In genomic region chr20:64051033-64051452, GRCh38 we compare ENCODE assay signal across 19 cellular contexts. TPM values are rescaled to one million over a fixed set of nuclear protein-coding genes. Genes with fewer than 3 reads are reported as not detected.
DNase-seq lines count a peak whose midpoint lies in the region; ATAC-seq, FAIRE-seq and TF ChIP-seq lines count a peak whose summit lies in the region.
"Had no signal": no experiment of that assay in that cellular context is flagged by ENCODE, and none has a peak within 500 bp of the region (broad histone marks: within the 10 kb centered on the region; RNA-seq: fewer than 3 reads in every experiment).

No MANE protein-coding gene starts in this region.

- no peak overlapping the region for H3K14ac ChIP-seq in mesenchymal stem cell (ENCODE audit: low read length in 2 of 2)

- H4K20me1 ChIP-seq in endothelial cell of umbilical vein (replicated peaks; ENCODE audit: control insufficient read depth, extremely low read depth, insufficient read depth, low read length), result peaks cover 3% of the 10 kb centered on the region

- H3K9me3 ChIP-seq in SJSA1 (replicated peaks), result no peaks in the 10 kb centered on the region
- H3K9me3 ChIP-seq in endothelial cell of umbilical vein (replicated peaks; ENCODE audit: control insufficient read depth, insufficient read depth, low read length), result no peaks in the 10 kb centered on the region
- H3K9me3 ChIP-seq in mesenchymal stem cell (ENCODE audit: control insufficient read depth, low read length), result no peaks in the 10 kb centered on the region
- no peaks in the 10 kb centered on the region for H3K9me3 ChIP-seq in subcutaneous abdominal adipose tissue (ENCODE audit: control insufficient read depth in 5 of 5, low read length in 5 of 5)
- no peaks in the 10 kb centered on the region for H3K9me3 ChIP-seq in small intestine (ENCODE audit: control insufficient read depth, low read depth)
- H3K9me3 ChIP-seq: colonic mucosa, SK-N-SH had no signal

- H3K27me3 ChIP-seq in SJSA1 (replicated peaks) (no peaks in the 10 kb centered on the region), endothelial cell of umbilical vein (ENCODE audit: control insufficient read depth in 2 of 2, insufficient read depth in 2 of 2, low read length in 2 of 2) (no peaks in the 10 kb centered on the region), mesenchymal stem cell (ENCODE audit: control insufficient read depth in 1 of 2, insufficient read depth in 1 of 2, low read length in 2 of 2) (peaks cover 50 to 81% of the 10 kb centered on the region in 2 experiments), subcutaneous abdominal adipose tissue (ENCODE audit: control insufficient read depth in 5 of 5, insufficient read depth in 4 of 5, low read length in 5 of 5) (peaks cover 44 to 70% (median 58%) of the 10 kb centered on the region in 5 donors), small intestine (ENCODE audit: control insufficient read depth in 2 of 2, insufficient read depth in 2 of 2, low read length in 2 of 2) (peaks cover 28 to 45% of the 10 kb centered on the region in 2 donors)

- H3K79me2 ChIP-seq in endothelial cell of umbilical vein (ENCODE audit: control insufficient read depth, insufficient read depth, low read length), result peaks cover 20% of the 10 kb centered on the region

- H2AFZ ChIP-seq in endothelial cell of umbilical vein (ENCODE audit: low read depth, low read length) (no peak overlapping the region), mesenchymal stem cell (ENCODE audit: low read depth, low read length) (no peak overlapping the region)

- peak overlapping the region; percentile 96 for H3K27ac ChIP-seq in SJSA1
- H3K27ac ChIP-seq in endothelial cell of umbilical vein (ENCODE audit: insufficient read depth, low read depth, low read length), result peak overlapping the region; percentile 27
- no peak overlapping the region for H3K27ac ChIP-seq in mesenchymal stem cell (ENCODE audit: low read length, poor library complexity, severe bottlenecking)
- H3K27ac ChIP-seq in subcutaneous abdominal adipose tissue (ENCODE audit: low read depth, low read length), result peak overlapping the region; percentile 82
- peak overlapping the region in 1 of 2 donors; percentile 78 for H3K27ac ChIP-seq in small intestine (ENCODE audit: low read depth in 1 of 2, low read length in 1 of 2)
- H3K27ac ChIP-seq: brain microvascular endothelial cell, colonic mucosa had no signal

- FAIRE-seq in endothelial cell of umbilical vein (lab: Jason Lieb, UNC) (no peak), small intestine (lab: Jason Lieb, UNC) (no peak)

- H2BK15ac ChIP-seq in mesenchymal stem cell (ENCODE audit: low read depth, poor library complexity, severe bottlenecking), result peak overlapping the region; percentile 63

- H3K4me1 ChIP-seq in SJSA1 (replicated peaks), result peaks cover 74% of the 10 kb centered on the region
- peaks cover 75% of the 10 kb centered on the region for H3K4me1 ChIP-seq in endothelial cell of umbilical vein (ENCODE audit: control insufficient read depth, extremely low read depth, insufficient read depth, low read length)
- H3K4me1 ChIP-seq in mesenchymal stem cell (ENCODE audit: control insufficient read depth, insufficient read depth, low read depth, low read length), result peaks cover 41% of the 10 kb centered on the region
- H3K4me1 ChIP-seq in subcutaneous abdominal adipose tissue (ENCODE audit: control insufficient read depth in 5 of 5, insufficient read depth in 5 of 5, low read length in 5 of 5), result peaks cover 0 to 63% (median 18%) of the 10 kb centered on the region in 5 donors
- H3K4me1 ChIP-seq in small intestine (ENCODE audit: control insufficient read depth in 2 of 2, insufficient read depth in 1 of 2, low read depth in 1 of 2, low read length in 1 of 2), result peaks cover 0 to 3% of the 10 kb centered on the region in 2 donors
- H3K4me1 ChIP-seq: colonic mucosa had no signal

- H3K23ac ChIP-seq in mesenchymal stem cell (ENCODE audit: low read length in 2 of 2), result no peak overlapping the region

- H2BK5ac ChIP-seq in mesenchymal stem cell (ENCODE audit: low read depth, low read length, poor library complexity, severe bottlenecking), result no peak overlapping the region

- POLR2A ChIA-PET in endothelial cell of umbilical vein (lab: Charles Lee), result interaction anchor here (1.3 kb wide), 1 partner anchor 9 kb away, joined by 4 read pairs; no protein-coding TSS in a partner anchor

- H3K9ac ChIP-seq in endothelial cell of umbilical vein (replicated peaks; ENCODE audit: extremely low read depth, insufficient read depth, low read length) (no peak overlapping the region), mesenchymal stem cell (ENCODE audit: low read length) (no peak overlapping the region), subcutaneous abdominal adipose tissue (ENCODE audit: low read length in 5 of 5) (peak overlapping the region in 2 of 5 donors; percentile 43 to 69)
- H3K9ac ChIP-seq: SK-N-SH had no signal

- no peak overlapping the region for H2BK120ac ChIP-seq in mesenchymal stem cell (ENCODE audit: low read depth, low read length)

- intact Hi-C loops in endothelial cell of umbilical vein (cut with micrococcal nuclease), result loop anchor here (10.0 kb wide), 1 partner anchor 156 kb away; the partner anchor contains the start of gene DNAJC5

- DNase-seq in SJSA1 (ENCODE audit: low read depth in 1 of 2, low spot score in 2 of 2) (peak; percentile 94 to 98), endothelial cell of umbilical vein (ENCODE audit: low read depth, low spot score) (no peak), mesenchymal stem cell (no peak), small intestine (no peak)
- DNase-seq in activated T-cell treated with anti-CD3 and anti-CD28 coated beads, Interleukin-2, amount 50 U/mL, for 1 hour, result no peak
- DNase-seq: activated gamma-delta T cell treated with Interleukin-2 at 50 U/mL for 16 hours; brain microvascular endothelial cell; CD8-positive, alpha-beta T cell; colonic mucosa; immature natural killer cell; MM.1S; NCI-H1436; NCI-H524 treated with DMSO at 0.1 percent for 48 hours; nucleus accumbens; SK-N-SH had no signal

- no peak overlapping the region for H2AK5ac ChIP-seq in mesenchymal stem cell (ENCODE audit: low read length, severe bottlenecking)

- H3K4me2 ChIP-seq in endothelial cell of umbilical vein (ENCODE audit: insufficient read depth, low read length) (no peak overlapping the region), mesenchymal stem cell (ENCODE audit: low read length, poor library complexity, severe bottlenecking) (no peak overlapping the region)
- H3K4me2 ChIP-seq: SK-N-SH had no signal

- dilution Hi-C loops in endothelial cell of umbilical vein (cut with MboI; ENCODE audit: extremely low pct_ligation_motif_present, low sequenced_read_pairs), result no loop called here

- H3K4ac ChIP-seq in mesenchymal stem cell (ENCODE audit: low read depth in 1 of 2, low read length in 2 of 2), result no peak overlapping the region

- H2BK12ac ChIP-seq in mesenchymal stem cell (ENCODE audit: low read length in 2 of 2), result peak overlapping the region in 1 of 2 experiments; percentile 35

- H3K36me3 ChIP-seq in SJSA1, result peaks cover 35% of the 10 kb centered on the region
- H3K36me3 ChIP-seq in endothelial cell of umbilical vein (ENCODE audit: control insufficient read depth in 2 of 2, extremely low read depth in 1 of 2, insufficient read depth in 2 of 2, low read length in 2 of 2), result peaks cover 9 to 13% of the 10 kb centered on the region in 2 experiments
- H3K36me3 ChIP-seq in mesenchymal stem cell (ENCODE audit: control insufficient read depth in 1 of 2, insufficient read depth in 2 of 2, low read depth in 1 of 2, low read length in 2 of 2), result no peaks in the 10 kb centered on the region
- peaks cover 0 to 5% (median 3%) of the 10 kb centered on the region in 5 donors for H3K36me3 ChIP-seq in subcutaneous abdominal adipose tissue (ENCODE audit: control insufficient read depth in 5 of 5, insufficient read depth in 5 of 5, low read length in 5 of 5)
- H3K36me3 ChIP-seq in small intestine (ENCODE audit: control insufficient read depth in 2 of 2, insufficient read depth in 2 of 2, low read length in 2 of 2), result no peaks in the 10 kb centered on the region
- H3K36me3 ChIP-seq: brain microvascular endothelial cell, colonic mucosa had no signal

- no peaks in the 10 kb centered on the region for H3K9me1 ChIP-seq in endothelial cell of umbilical vein (replicated peaks; ENCODE audit: control insufficient read depth, extremely low read depth, insufficient read depth, low read length)

- TF ChIP-seq CTCF in endothelial cell of umbilical vein (IDR thresholded peaks at IDR 0.05; ENCODE audit: extremely low read depth in 1 of 2, insufficient read depth in 1 of 2, low read depth in 1 of 2, low read length in 2 of 2), result no peak

- ATAC-seq in HG02588 (IDR thresholded peaks at IDR 0.05; ENCODE audit: unreplicated experiment) (no peak), HG02884 (IDR thresholded peaks at IDR 0.05; ENCODE audit: unreplicated experiment) (no peak)
- ATAC-seq: CD8-positive, alpha-beta T cell had no signal

- no peaks in the 10 kb centered on the region for H3K79me1 ChIP-seq in mesenchymal stem cell (replicated peaks; ENCODE audit: low read length, poor library complexity, severe bottlenecking)

- no peak overlapping the region for H4K91ac ChIP-seq in mesenchymal stem cell (ENCODE audit: low read length)

- CTCF ChIA-PET in endothelial cell of umbilical vein (lab: Charles Lee), result interaction anchor here (1.0 to 15.2 kb wide), 3 partner anchors 12 to 71 kb away, joined by 3 to 412 read pairs (median 3); partner anchors contain the start of gene C20orf204

- WGBS in mesenchymal stem cell, result 78% methylated on average over 11 of the region's 11 CpGs
- 61 to 75% (median 64%) methylated on average over 11 of the region's 11 CpGs for WGBS in small intestine, 3 donors

- no peak overlapping the region for H3K18ac ChIP-seq in mesenchymal stem cell (ENCODE audit: low read depth in 1 of 2, low read length in 2 of 2)

- no peak overlapping the region for H4K8ac ChIP-seq in mesenchymal stem cell (ENCODE audit: low read length)

- H3K4me3 ChIP-seq in SJSA1 (peak overlapping the region; percentile 61), endothelial cell of umbilical vein (replicated peaks in 1 of 3; ENCODE audit: insufficient read depth in 1 of 3, low read depth in 1 of 3, low read length in 3 of 3) (no peak overlapping the region), mesenchymal stem cell (ENCODE audit: insufficient read depth in 1 of 2, low read depth in 1 of 2, low read length in 2 of 2) (no peak overlapping the region), subcutaneous abdominal adipose tissue (ENCODE audit: low read depth in 1 of 5, low read length in 5 of 5) (peak overlapping the region in 3 of 5 donors; percentile 58 to 65 (median 58)), small intestine (ENCODE audit: low read depth in 1 of 2, low read length in 2 of 2) (no peak overlapping the region)
- H3K4me3 ChIP-seq: colonic mucosa had no signal

- TF ChIP-seq POLR2A in endothelial cell of umbilical vein (IDR thresholded peaks at IDR 0.05; ENCODE audit: low read depth, low read length), result no peak

- BruUV-seq in endothelial cell of umbilical vein (replicated peaks; lab: Mats Ljungman, UMichigan), result no TSS peak

RNA-seq across cellular contexts. Expression of gene SOX18, which starts 1.6 kb away (rescaled TPM):
- 61.7 and 70.0 TPM in 2 replicates for total RNA-seq in SJSA1 (2014; rRNA removed; shearing (Covaris generic))
- total RNA-seq in endothelial cell of umbilical vein, result 175 and 211 TPM in 2 replicates
- polyA plus RNA-seq in endothelial cell of umbilical vein (20.9 and 21.8 TPM in 2 replicates), small intestine (10 to 100 TPM in 1 of 3 donors, 1 to 10 TPM in 1, under 1 TPM in 1; 0.67 to 26.8 (median 2.2) TPM)
- polyA plus RNA-seq in endothelial cell of umbilical vein (2011; cell fraction: cytosol; rRNA removed), result 10.8 and 19.2 TPM in 2 replicates
- 9.0 and 10.9 TPM in 2 replicates for polyA plus RNA-seq in endothelial cell of umbilical vein (2011; cell fraction: nucleus; rRNA removed)
- polyA plus RNA-seq in endothelial cell of umbilical vein (2012), result 23.0 and 49.2 TPM in 2 replicates
- polyA minus RNA-seq in endothelial cell of umbilical vein, result 3.7 and 6.5 TPM in 2 replicates
- 2.9 TPM for polyA minus RNA-seq in endothelial cell of umbilical vein (2011; cell fraction: cytosol; rRNA and poly(A)+ RNA removed)
- polyA minus RNA-seq in endothelial cell of umbilical vein (2011; cell fraction: nucleus; rRNA and poly(A)+ RNA removed), result 4.4 and 13.0 TPM in 2 replicates
- polyA plus RNA-seq in mesenchymal stem cell (2013, experiment 1 of 2), result 0.33 TPM
- polyA plus RNA-seq in mesenchymal stem cell (2013, experiment 2 of 2), result 0.27 TPM
- total RNA-seq: CD8-positive, alpha-beta T cell; myocyte had no signal
- polyA plus RNA-seq: immature natural killer cell, SK-N-SH had no signal

RNA-seq across cellular contexts. Expression of gene TCEA2, which starts 12.0 kb away (rescaled TPM):
- total RNA-seq in SJSA1 (2014; rRNA removed; shearing (Covaris generic)), result 120 and 139 TPM in 2 replicates
- total RNA-seq in endothelial cell of umbilical vein, result 65.5 and 71.3 TPM in 2 replicates
- polyA plus RNA-seq in endothelial cell of umbilical vein, result 53.1 and 56.0 TPM in 2 replicates
- polyA plus RNA-seq in endothelial cell of umbilical vein (2011; cell fraction: cytosol; rRNA removed), result 37.0 and 47.4 TPM in 2 replicates
- 97.1 and 136 TPM in 2 replicates for polyA plus RNA-seq in endothelial cell of umbilical vein (2011; cell fraction: nucleus; rRNA removed)
- polyA plus RNA-seq in endothelial cell of umbilical vein (2012), result 46.9 and 80.2 TPM in 2 replicates
- polyA minus RNA-seq in endothelial cell of umbilical vein, result 24.5 and 35.3 TPM in 2 replicates
- polyA minus RNA-seq in endothelial cell of umbilical vein (2011; cell fraction: cytosol; rRNA and poly(A)+ RNA removed), result 19.4 TPM
- polyA minus RNA-seq in endothelial cell of umbilical vein (2011; cell fraction: nucleus; rRNA and poly(A)+ RNA removed), result 15.8 and 34.4 TPM in 2 replicates
- polyA plus RNA-seq in mesenchymal stem cell (2013, experiment 1 of 2), result 57.9 TPM
- 60.9 TPM for polyA plus RNA-seq in mesenchymal stem cell (2013, experiment 2 of 2)
- 10 to 100 TPM in 1 of 3 donors, 1 to 10 TPM in 2; 7.8 to 15.8 (median 9.5) TPM for polyA plus RNA-seq in small intestine

RNA-seq across cellular contexts. Expression of gene C20orf204, which starts 15.1 kb away (rescaled TPM):
- 0.24 and 0.94 TPM in 2 replicates for total RNA-seq in SJSA1 (2014; rRNA removed; shearing (Covaris generic))
- 5.8 and 6.0 TPM in 2 replicates for total RNA-seq in endothelial cell of umbilical vein
- polyA plus RNA-seq in endothelial cell of umbilical vein (2.8 and 4.5 TPM in 2 replicates), small intestine (1 to 10 TPM in 2 of 3 donors, under 1 TPM in 1; 0.91 to 2.4 (median 1.8) TPM)
- polyA plus RNA-seq in endothelial cell of umbilical vein (2011; cell fraction: cytosol; rRNA removed), result 0.79 and 1.2 TPM in 2 replicates
- polyA plus RNA-seq in endothelial cell of umbilical vein (2011; cell fraction: nucleus; rRNA removed), result 2.4 and 2.8 TPM in 2 replicates
- 0.66 and 1.6 TPM in 2 replicates for polyA plus RNA-seq in endothelial cell of umbilical vein (2012)
- 1.0 and 1.5 TPM in 2 replicates for polyA minus RNA-seq in endothelial cell of umbilical vein
- 1.7 TPM for polyA minus RNA-seq in endothelial cell of umbilical vein (2011; cell fraction: cytosol; rRNA and poly(A)+ RNA removed)
- 2.2 and 4.4 TPM in 2 replicates for polyA minus RNA-seq in endothelial cell of umbilical vein (2011; cell fraction: nucleus; rRNA and poly(A)+ RNA removed)
- 0.07 TPM for polyA plus RNA-seq in mesenchymal stem cell (2013, experiment 1 of 2)
- 0.10 TPM for polyA plus RNA-seq in mesenchymal stem cell (2013, experiment 2 of 2)
- polyA plus RNA-seq: immature natural killer cell had no signal

RNA-seq across cellular contexts. Expression of gene RGS19, which starts 28.3 kb away (rescaled TPM):
- total RNA-seq in SJSA1 (2014; rRNA removed; shearing (Covaris generic)), result 18.5 and 21.3 TPM in 2 replicates
- total RNA-seq in endothelial cell of umbilical vein, result 27.8 and 28.3 TPM in 2 replicates
- polyA plus RNA-seq in endothelial cell of umbilical vein (33.7 and 69.6 TPM in 2 replicates), small intestine (10 to 100 TPM in 1 of 3 donors, 1 to 10 TPM in 2; 1.8 to 10.8 (median 6.4) TPM)
- 21.3 and 30.8 TPM in 2 replicates for polyA plus RNA-seq in endothelial cell of umbilical vein (2011; cell fraction: cytosol; rRNA removed)
- polyA plus RNA-seq in endothelial cell of umbilical vein (2011; cell fraction: nucleus; rRNA removed), result 12.0 and 13.9 TPM in 2 replicates
- polyA plus RNA-seq in endothelial cell of umbilical vein (2012), result 24.7 and 27.7 TPM in 2 replicates
- 14.0 and 19.0 TPM in 2 replicates for polyA minus RNA-seq in endothelial cell of umbilical vein
- 16.2 TPM for polyA minus RNA-seq in endothelial cell of umbilical vein (2011; cell fraction: cytosol; rRNA and poly(A)+ RNA removed)
- 4.2 and 5.7 TPM in 2 replicates for polyA minus RNA-seq in endothelial cell of umbilical vein (2011; cell fraction: nucleus; rRNA and poly(A)+ RNA removed)
- 11.6 TPM for polyA plus RNA-seq in mesenchymal stem cell (2013, experiment 1 of 2)
- polyA plus RNA-seq in mesenchymal stem cell (2013, experiment 2 of 2), result 13.4 TPM

RNA-seq across cellular contexts. Expression of gene OPRL1, which starts 28.8 kb away (rescaled TPM):
- 0.09 and 0.16 TPM in 2 replicates for total RNA-seq in SJSA1 (2014; rRNA removed; shearing (Covaris generic))
- total RNA-seq in endothelial cell of umbilical vein, result 1.9 and 2.2 TPM in 2 replicates
- polyA plus RNA-seq in endothelial cell of umbilical vein, result 2.0 and 2.6 TPM in 2 replicates
- polyA plus RNA-seq in endothelial cell of umbilical vein (2011; cell fraction: cytosol; rRNA removed), result 1.3 and 1.8 TPM in 2 replicates
- polyA plus RNA-seq in endothelial cell of umbilical vein (2011; cell fraction: nucleus; rRNA removed), result 1.8 and 2.3 TPM in 2 replicates
- polyA plus RNA-seq in endothelial cell of umbilical vein (2012), result 2.3 and 5.2 TPM in 2 replicates
- polyA minus RNA-seq in endothelial cell of umbilical vein, result 2.3 and 3.7 TPM in 2 replicates
- polyA minus RNA-seq in endothelial cell of umbilical vein (2011; cell fraction: cytosol; rRNA and poly(A)+ RNA removed), result not detected
- polyA minus RNA-seq in endothelial cell of umbilical vein (2011; cell fraction: nucleus; rRNA and poly(A)+ RNA removed), result 0.43 and 0.91 TPM in 2 replicates
- polyA plus RNA-seq in mesenchymal stem cell (2013, experiment 1 of 2), result 0.54 TPM
- 0.40 TPM for polyA plus RNA-seq in mesenchymal stem cell (2013, experiment 2 of 2)
- under 1 TPM in 1 of 3 donors, not detected in 2; 0.30 TPM for polyA plus RNA-seq in small intestine

Comparison
In these comparisons a context has a peak if more than half of its experiments do, and no peak if none do; other contexts are left out.
1. DNase-seq: peak in SJSA1 (2 of 2); none in endothelial cell of umbilical vein (single experiment), mesenchymal stem cell (single experiment), activated T-cell treated with anti-CD3 and anti-CD28 coated beads, Interleukin-2, amount 50 U/mL, for 1 hour (single experiment) and small intestine (single experiment).
2. H3K4me3 ChIP-seq: peak in SJSA1 (single experiment) and subcutaneous abdominal adipose tissue (3 of 5); none in endothelial cell of umbilical vein (0 of 3), mesenchymal stem cell (0 of 2) and small intestine (0 of 2).